In the genomic region with DNA sequence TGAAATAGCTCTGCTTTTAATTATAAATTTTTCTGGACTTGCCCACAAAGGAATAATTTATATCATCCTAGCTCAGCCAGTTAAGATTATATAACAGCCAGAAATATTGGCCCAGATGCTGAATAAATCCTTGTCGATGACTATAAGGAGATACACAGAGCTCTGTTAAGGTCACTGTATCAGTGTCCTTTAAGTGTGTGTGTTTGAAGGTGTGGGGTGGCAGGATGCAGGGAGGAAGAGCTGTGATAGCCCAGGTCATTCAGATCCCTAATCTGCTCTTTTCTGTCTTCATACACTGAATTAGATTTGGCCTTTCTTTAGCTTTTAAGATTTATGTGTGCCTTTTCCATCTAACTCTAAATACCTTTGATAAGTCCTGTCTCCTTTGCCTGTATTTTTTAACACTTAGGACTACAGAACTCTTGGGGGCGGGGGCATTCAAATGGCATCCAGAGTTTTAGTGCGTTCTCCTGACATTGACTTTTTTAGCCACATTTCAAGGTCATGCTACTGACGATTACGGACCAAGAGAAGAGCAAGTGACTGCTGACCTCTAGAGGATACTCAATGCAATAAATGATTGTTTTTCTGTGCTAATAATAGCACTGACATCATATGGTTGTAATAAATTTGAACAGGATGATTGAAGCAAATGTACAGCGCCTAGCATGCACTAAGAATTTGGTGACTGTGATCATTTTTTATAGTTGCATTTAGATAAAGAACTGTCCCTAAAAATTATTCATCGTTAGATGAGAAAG, we compare ENCODE assay signal across 7 cellular contexts.
A peak's percentile ranks its signal among the peaks of the same experiment; 100 is the strongest.
DNase-seq lines count a peak whose midpoint lies in the region; ATAC-seq and TF ChIP-seq lines count a peak whose summit lies in the region.

No MANE protein-coding gene starts in this region.

- H3K27ac ChIP-seq in brain microvascular endothelial cell (no peak overlapping the region), layer of hippocampus (ENCODE audit: low read depth, low read length) (peak overlapping the region; percentile 25)

- peak; percentile 43 for TF ChIP-seq CTCF in brain microvascular endothelial cell (IDR thresholded peaks at IDR 0.05; ENCODE audit: low read depth, low read length, missing control alignments)

- ATAC-seq in GM18517 (IDR thresholded peaks at IDR 0.05; ENCODE audit: unreplicated experiment) (peak; percentile 95), HG02588 (IDR thresholded peaks at IDR 0.05; ENCODE audit: unreplicated experiment) (peak; percentile 81)

- DNase-seq in NCI-H146 treated with DMSO at 0.1 percent for 48 hours (lab: John Stamatoyannopoulos, UW; ENCODE audit: unreplicated experiment) (peak; percentile 46), brain microvascular endothelial cell (peak; percentile 6)
- DNase-seq in activated CD4-positive, alpha-beta T cell treated with anti-CD3 and anti-CD28 coated beads, Interleukin-2, amount 50 U/mL, for 1 hour = no peak
- no peak for DNase-seq in activated T-cell treated with anti-CD3 and anti-CD28 coated beads, Interleukin-2, amount 50 U/mL, for 48 hours

- H3K4me3 ChIP-seq in brain microvascular endothelial cell (ENCODE audit: low read depth, low read length) = no peak overlapping the region

- H3K36me3 ChIP-seq in brain microvascular endothelial cell (replicated peaks) = no peaks in the 10 kb centered on the region

- no peaks in the 10 kb centered on the region for H3K27me3 ChIP-seq in brain microvascular endothelial cell (replicated peaks)
- H3K27me3 ChIP-seq in layer of hippocampus (ENCODE audit: control insufficient read depth, insufficient read depth, low read length) = no peaks in the 10 kb centered on the region

- in situ Hi-C loops in brain microvascular endothelial cell (cut with HindIII; ENCODE audit: low pct_ligation_motif_present, low sequenced_read_pairs) = no loop called here

Comparison
In these comparisons a context has a peak if more than half of its experiments do, and no peak if none do; other contexts are left out.
1. DNase-seq: peak in NCI-H146 treated with DMSO at 0.1 percent for 48 hours (single experiment) and brain microvascular endothelial cell (single experiment); none in activated CD4-positive, alpha-beta T cell treated with anti-CD3 and anti-CD28 coated beads, Interleukin-2, amount 50 U/mL, for 1 hour (single experiment) and activated T-cell treated with anti-CD3 and anti-CD28 coated beads, Interleukin-2, amount 50 U/mL, for 48 hours (0 of 2).